Comparison of ENCODE assay signal across 9 cellular contexts in genomic region chr4:44760142-44760898, GRCh38. TPM values are rescaled to one million over a fixed set of nuclear protein-coding genes. Genes with fewer than 3 reads are reported as not detected.
DNase-seq lines count a peak whose midpoint lies in the region; ATAC-seq lines count a peak whose summit lies in the region.
"Had no signal": no experiment of that assay in that cellular context is flagged by ENCODE, and none has a peak within 500 bp of the region (broad histone marks: within the 10 kb centered on the region; RNA-seq: fewer than 3 reads in every experiment).

No MANE protein-coding gene starts in this region.

- H3K4me1 ChIP-seq in CD4-positive, alpha-beta memory T cell (ENCODE audit: insufficient read depth, low read length) = no peaks in the 10 kb centered on the region

- peaks cover 9% of the 10 kb centered on the region in 2 donors for H3K27me3 Mint-ChIP-seq in CD4-positive, alpha-beta memory T cell

- no peak overlapping the region for H3K27ac ChIP-seq in CD4-positive, alpha-beta memory T cell (ENCODE audit: low read depth, low read length)

- no peaks in the 10 kb centered on the region for H3K27me3 ChIP-seq in CD4-positive, alpha-beta memory T cell (ENCODE audit: insufficient read depth, low read length)

- H3K4me3 ChIP-seq in CD4-positive, alpha-beta memory T cell (ENCODE audit: low read length in 2 of 2) = no peak overlapping the region

- H3K9me3 Mint-ChIP-seq in CD4-positive, alpha-beta memory T cell = no peaks in the 10 kb centered on the region
- H3K9me3 Mint-ChIP-seq: T-cell had no signal

- H3K27ac Mint-ChIP-seq in CD4-positive, alpha-beta memory T cell = no peak overlapping the region
- H3K27ac Mint-ChIP-seq: T-cell had no signal

- peak in 4 of 5 donors; percentile 17 to 37 (median 29) for DNase-seq in CD4-positive, alpha-beta memory T cell
- peak; percentile 70 for DNase-seq in NOMO-1 treated with DMSO at 0.1 percent for 48 hours (lab: John Stamatoyannopoulos, UW; ENCODE audit: unreplicated experiment)
- peak; percentile 22 for DNase-seq in dedifferentiated amniotic fluid mesenchymal stem cell (ENCODE audit: extremely low spot score)
- DNase-seq in lung microvascular endothelial cell (ENCODE audit: low read depth in 2 of 2) = peak; percentile 22 to 42
- DNase-seq in activated CD4-positive, CD25-positive, alpha-beta regulatory T cell treated with anti-CD3 and anti-CD28 coated beads, Interleukin-2, amount 50 U/mL, for 72 hours = no peak
- no peak for DNase-seq in activated gamma-delta T cell treated with Interleukin-2 at 50 U/mL for 16 hours
- DNase-seq: T-cell had no signal

- POLR2A ChIA-PET in CD4-positive, alpha-beta memory T cell (lab: Charles Lee; ENCODE audit: partially characterized antibody) = no interaction called here

- H3K4me1 Mint-ChIP-seq in CD4-positive, alpha-beta memory T cell = no peaks in the 10 kb centered on the region

- H3K9me3 ChIP-seq in CD4-positive, alpha-beta memory T cell (ENCODE audit: control insufficient read depth in 1 of 2, low read length in 2 of 2) = no peaks in the 10 kb centered on the region

- ATAC-seq in GM18870 (IDR thresholded peaks at IDR 0.05; ENCODE audit: unreplicated experiment) (peak; percentile 61), HG03432 (IDR thresholded peaks at IDR 0.05; ENCODE audit: unreplicated experiment) (peak; percentile 80)

- H3K36me3 Mint-ChIP-seq in CD4-positive, alpha-beta memory T cell = no peaks in the 10 kb centered on the region
- H3K36me3 Mint-ChIP-seq: T-cell had no signal

- no peaks in the 10 kb centered on the region for H3K36me3 ChIP-seq in CD4-positive, alpha-beta memory T cell (ENCODE audit: insufficient read depth, low read length)

- CTCF ChIA-PET in CD4-positive, alpha-beta memory T cell (lab: Charles Lee; ENCODE audit: partially characterized antibody) = interaction anchor here (0.8 to 3.2 kb wide), 7 partner anchors 8 to 81 kb away, joined by 3 to 21 read pairs (median 4); no protein-coding TSS in a partner anchor

- H3K4me3 Mint-ChIP-seq in CD4-positive, alpha-beta memory T cell = no peak overlapping the region
- H3K4me3 Mint-ChIP-seq: T-cell had no signal

- intact Hi-C loops in CD4-positive, alpha-beta memory T cell (cut with micrococcal nuclease) = no loop called here

RNA-seq across cellular contexts. Expression of gene GNPDA2, which starts 34.0 kb away (rescaled TPM):
- total RNA-seq in CD4-positive, alpha-beta memory T cell = 10 to 100 TPM; 12.5 to 15.1 TPM
- 10 to 100 TPM; 20.4 to 23.5 TPM for polyA plus RNA-seq in CD4-positive, alpha-beta memory T cell
- 11.7 and 17.2 TPM in 2 replicates for total RNA-seq in lung microvascular endothelial cell

Comparison
In these comparisons a context has a peak if more than half of its experiments do, and no peak if none do; other contexts are left out.
1. DNase-seq: peak in CD4-positive, alpha-beta memory T cell (4 of 5), NOMO-1 treated with DMSO at 0.1 percent for 48 hours (single experiment), dedifferentiated amniotic fluid mesenchymal stem cell (single experiment) and lung microvascular endothelial cell (2 of 2); none in activated CD4-positive, CD25-positive, alpha-beta regulatory T cell treated with anti-CD3 and anti-CD28 coated beads, Interleukin-2, amount 50 U/mL, for 72 hours (single experiment) and activated gamma-delta T cell treated with Interleukin-2 at 50 U/mL for 16 hours (single experiment).